In the genomic region with DNA sequence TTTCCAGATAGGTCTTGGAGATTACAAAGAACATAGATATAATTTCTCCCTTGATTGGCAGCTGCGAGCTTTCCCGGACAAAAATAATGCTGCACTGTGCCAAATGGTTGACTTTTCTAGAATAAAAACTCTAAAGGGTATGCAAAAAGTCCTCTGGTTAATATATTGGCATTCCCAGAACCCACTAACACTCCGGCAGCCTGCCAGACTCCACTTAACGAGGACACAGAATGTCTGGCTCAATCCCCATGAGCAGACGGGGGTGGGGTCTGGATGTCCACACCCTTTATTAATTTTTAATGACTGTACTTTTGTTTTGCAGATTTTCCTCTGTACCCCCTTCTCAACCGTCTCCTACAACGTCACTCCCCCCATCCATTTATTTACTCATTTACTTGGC, we compare ENCODE assay signal across 11 cellular contexts. TPM values are rescaled to one million over a fixed set of nuclear protein-coding genes. Genes with fewer than 3 reads are reported as not detected.
DNase-seq lines count a peak whose midpoint lies in the region; ATAC-seq, FAIRE-seq and TF ChIP-seq lines count a peak whose summit lies in the region.
"Had no signal": no experiment of that assay in that cellular context is flagged by ENCODE, and none has a peak within 500 bp of the region (broad histone marks: within the 10 kb centered on the region; RNA-seq: fewer than 3 reads in every experiment).

No MANE protein-coding gene starts in this region.

- peaks cover 16% of the 10 kb centered on the region for H3K27me3 ChIP-seq in astrocyte (ENCODE audit: insufficient read depth, low read length)
- H3K27me3 ChIP-seq in liver (ENCODE audit: control insufficient read depth in 4 of 4, insufficient read depth in 4 of 4, low read length in 3 of 4): no peaks in the 10 kb centered on the region
- H3K27me3 ChIP-seq in tibial nerve: peaks cover 0 to 2% of the 10 kb centered on the region in 2 donors

- H3K79me2 ChIP-seq in astrocyte (ENCODE audit: insufficient read depth, low read length): peaks cover 2% of the 10 kb centered on the region

- H3K9me3 ChIP-seq in astrocyte (ENCODE audit: insufficient read depth, low read depth, low read length) (no peaks in the 10 kb centered on the region), liver (ENCODE audit: control insufficient read depth in 4 of 4, low read length in 3 of 4) (no peaks in the 10 kb centered on the region), tibial nerve (no peaks in the 10 kb centered on the region)

- DNase-seq in NCI-H1694 (lab: John Stamatoyannopoulos, UW): peak; percentile 33
- DNase-seq in astrocyte (ENCODE audit: low read depth): peak; percentile 51
- DNase-seq in tibial nerve (ENCODE audit: low spot score in 2 of 2): no peak
- no peak for DNase-seq in natural killer cell
- DNase-seq in activated naive CD4-positive, alpha-beta T cell treated with Interleukin-2 at 50 U/mL for 16 hours: no peak
- DNase-seq: amniotic stem cell had no signal

- H3K9ac ChIP-seq in astrocyte (ENCODE audit: low read length): no peak overlapping the region
- no peak overlapping the region for H3K9ac ChIP-seq in liver (ENCODE audit: low read depth in 1 of 2, low read length in 2 of 2)
- H3K9ac ChIP-seq: GM23248 had no signal

- TF ChIP-seq EP300 in tibial nerve (IDR thresholded peaks at IDR 0.05): no peak

- 20% methylated on average over 7 of the region's 7 CpGs for WGBS in liver
- WGBS in tibial nerve, 2 donors: 8 to 10% methylated on average over 7 of the region's 7 CpGs

- intact Hi-C loops in natural killer cell (cut with micrococcal nuclease): no loop called here

- H3K36me3 Mint-ChIP-seq in astrocyte (ENCODE audit: low read depth, unreplicated experiment): peaks cover 1% of the 10 kb centered on the region
- no peaks in the 10 kb centered on the region for H3K36me3 Mint-ChIP-seq in natural killer cell

- TF ChIP-seq CTCF in astrocyte (IDR thresholded peaks at IDR 0.05; ENCODE audit: insufficient read depth, low read depth, low read length) (no peak), liver (IDR thresholded peaks at IDR 0.05; ENCODE audit: low read depth, low read length, missing input control) (no peak), tibial nerve (IDR thresholded peaks at IDR 0.05) (no peak), natural killer cell (IDR thresholded peaks at IDR 0.05) (no peak)

- H3K27ac ChIP-seq in astrocyte (ENCODE audit: low read depth, low read length) (peak overlapping the region; percentile 9), liver (ENCODE audit: low read depth in 1 of 2, low read length in 2 of 2) (peak overlapping the region; percentile 5 to 35), tibial nerve (peak overlapping the region in 3 of 4 donors; percentile 30 to 38 (median 31))
- H3K27ac ChIP-seq: GM23248 had no signal

- no peaks in the 10 kb centered on the region for H3K27me3 Mint-ChIP-seq in astrocyte (ENCODE audit: low read depth, unreplicated experiment)
- peaks cover 34 to 36% of the 10 kb centered on the region in 2 donors for H3K27me3 Mint-ChIP-seq in natural killer cell (ENCODE audit: low read depth in 2 of 2)

- TF ChIP-seq RAD21 in liver (IDR thresholded peaks at IDR 0.05): no peak

- H2AFZ ChIP-seq in astrocyte (ENCODE audit: low read depth, low read length): no peak overlapping the region
- H2AFZ ChIP-seq: GM23248 had no signal

- no peak for FAIRE-seq in astrocyte (lab: Jason Lieb, UNC)

- no peak for ATAC-seq in GM18511 (IDR thresholded peaks at IDR 0.05; ENCODE audit: unreplicated experiment)
- no peak for ATAC-seq in natural killer cell
- ATAC-seq: activated CD4-positive, CD25-positive, alpha-beta regulatory T cell treated with anti-CD3 and anti-CD28 coated beads, Interleukin-2, amount 50 U/mL, for 24 hours had no signal

- H3K4me1 Mint-ChIP-seq in astrocyte (ENCODE audit: low read depth, unreplicated experiment) (peaks cover 34% of the 10 kb centered on the region), natural killer cell (peaks cover 0 to 1% of the 10 kb centered on the region in 2 donors)

- H3K27ac Mint-ChIP-seq in astrocyte (ENCODE audit: unreplicated experiment) (no peak overlapping the region), natural killer cell (no peak overlapping the region)
- H3K27ac Mint-ChIP-seq: progenitor cell of endocrine pancreas had no signal

- H3K36me3 ChIP-seq in astrocyte (ENCODE audit: insufficient read depth, low read length): no peaks in the 10 kb centered on the region
- no peaks in the 10 kb centered on the region for H3K36me3 ChIP-seq in liver (ENCODE audit: control insufficient read depth in 4 of 4, insufficient read depth in 3 of 4, low read depth in 1 of 4, low read length in 3 of 4)
- H3K36me3 ChIP-seq in tibial nerve: no peaks in the 10 kb centered on the region

- peak overlapping the region; percentile 64 for H3K4me2 ChIP-seq in astrocyte (ENCODE audit: low read length)

- TF ChIP-seq POLR2A in tibial nerve (IDR thresholded peaks at IDR 0.05): no peak

- no peak overlapping the region for H3K4me3 ChIP-seq in astrocyte (ENCODE audit: insufficient read depth, low read depth, low read length)
- H3K4me3 ChIP-seq in liver (ENCODE audit: low read depth in 1 of 3, low read length in 3 of 3): no peak overlapping the region
- peak overlapping the region in 1 of 4 donors; percentile 22 for H3K4me3 ChIP-seq in tibial nerve
- H3K4me3 ChIP-seq: GM23248 had no signal

- H3K4me1 ChIP-seq in astrocyte (ENCODE audit: insufficient read depth, low read length): peaks cover 25% of the 10 kb centered on the region
- H3K4me1 ChIP-seq in liver (ENCODE audit: control insufficient read depth in 4 of 4, insufficient read depth in 4 of 4, low read length in 3 of 4): peaks cover 17 to 54% (median 46%) of the 10 kb centered on the region in 4 donors
- H3K4me1 ChIP-seq in tibial nerve: peaks cover 0 to 66% (median 50%) of the 10 kb centered on the region in 4 donors

- peak overlapping the region; percentile 88 for H3K4me3 Mint-ChIP-seq in astrocyte (ENCODE audit: unreplicated experiment)
- H3K4me3 Mint-ChIP-seq in natural killer cell: no peak overlapping the region

- peaks cover 5% of the 10 kb centered on the region for H4K20me1 ChIP-seq in astrocyte (ENCODE audit: insufficient read depth, low read length)

- H3K9me3 Mint-ChIP-seq in astrocyte (ENCODE audit: unreplicated experiment): peaks cover 2% of the 10 kb centered on the region
- no peaks in the 10 kb centered on the region for H3K9me3 Mint-ChIP-seq in natural killer cell

TF ChIP-seq in liver, 16 proteins besides CTCF, POLR2A, EP300 and RAD21 (continues in another document):
- TF ChIP-seq JUND (IDR thresholded peaks at IDR 0.05): no peak
- TF ChIP-seq, protein P1, sequence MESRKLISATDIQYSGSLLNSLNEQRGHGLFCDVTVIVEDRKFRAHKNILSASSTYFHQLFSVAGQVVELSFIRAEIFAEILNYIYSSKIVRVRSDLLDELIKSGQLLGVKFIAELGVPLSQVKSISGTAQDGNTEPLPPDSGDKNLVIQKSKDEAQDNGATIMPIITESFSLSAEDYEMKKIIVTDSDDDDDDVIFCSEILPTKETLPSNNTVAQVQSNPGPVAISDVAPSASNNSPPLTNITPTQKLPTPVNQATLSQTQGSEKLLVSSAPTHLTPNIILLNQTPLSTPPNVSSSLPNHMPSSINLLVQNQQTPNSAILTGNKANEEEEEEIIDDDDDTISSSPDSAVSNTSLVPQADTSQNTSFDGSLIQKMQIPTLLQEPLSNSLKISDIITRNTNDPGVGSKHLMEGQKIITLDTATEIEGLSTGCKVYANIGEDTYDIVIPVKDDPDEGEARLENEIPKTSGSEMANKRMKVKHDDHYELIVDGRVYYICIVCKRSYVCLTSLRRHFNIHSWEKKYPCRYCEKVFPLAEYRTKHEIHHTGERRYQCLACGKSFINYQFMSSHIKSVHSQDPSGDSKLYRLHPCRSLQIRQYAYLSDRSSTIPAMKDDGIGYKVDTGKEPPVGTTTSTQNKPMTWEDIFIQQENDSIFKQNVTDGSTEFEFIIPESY (IDR thresholded peaks at IDR 0.05): no peak
- TF ChIP-seq NR2F2 (IDR thresholded peaks at IDR 0.05): no peak
- no peak for TF ChIP-seq HNF4G (IDR thresholded peaks at IDR 0.05)
- no peak for TF ChIP-seq EGR1 (IDR thresholded peaks at IDR 0.05; ENCODE audit: low read depth in 2 of 2)
- no peak for TF ChIP-seq YY1 (IDR thresholded peaks at IDR 0.05)
- no peak for TF ChIP-seq HNF4A (conservative IDR thresholded peaks at IDR 0.05)
- TF ChIP-seq, protein P2, sequence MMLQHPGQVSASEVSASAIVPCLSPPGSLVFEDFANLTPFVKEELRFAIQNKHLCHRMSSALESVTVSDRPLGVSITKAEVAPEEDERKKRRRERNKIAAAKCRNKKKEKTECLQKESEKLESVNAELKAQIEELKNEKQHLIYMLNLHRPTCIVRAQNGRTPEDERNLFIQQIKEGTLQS (IDR thresholded peaks at IDR 0.05): no peak
- no peak for TF ChIP-seq SP1 (IDR thresholded peaks at IDR 0.05)
- no peak for TF ChIP-seq TAF1 (conservative IDR thresholded peaks at IDR 0.05)
- no peak for TF ChIP-seq FOXA1 (IDR thresholded peaks at IDR 0.05)
- no peak for TF ChIP-seq FOXA2 (IDR thresholded peaks at IDR 0.05)
- TF ChIP-seq, protein P3, sequence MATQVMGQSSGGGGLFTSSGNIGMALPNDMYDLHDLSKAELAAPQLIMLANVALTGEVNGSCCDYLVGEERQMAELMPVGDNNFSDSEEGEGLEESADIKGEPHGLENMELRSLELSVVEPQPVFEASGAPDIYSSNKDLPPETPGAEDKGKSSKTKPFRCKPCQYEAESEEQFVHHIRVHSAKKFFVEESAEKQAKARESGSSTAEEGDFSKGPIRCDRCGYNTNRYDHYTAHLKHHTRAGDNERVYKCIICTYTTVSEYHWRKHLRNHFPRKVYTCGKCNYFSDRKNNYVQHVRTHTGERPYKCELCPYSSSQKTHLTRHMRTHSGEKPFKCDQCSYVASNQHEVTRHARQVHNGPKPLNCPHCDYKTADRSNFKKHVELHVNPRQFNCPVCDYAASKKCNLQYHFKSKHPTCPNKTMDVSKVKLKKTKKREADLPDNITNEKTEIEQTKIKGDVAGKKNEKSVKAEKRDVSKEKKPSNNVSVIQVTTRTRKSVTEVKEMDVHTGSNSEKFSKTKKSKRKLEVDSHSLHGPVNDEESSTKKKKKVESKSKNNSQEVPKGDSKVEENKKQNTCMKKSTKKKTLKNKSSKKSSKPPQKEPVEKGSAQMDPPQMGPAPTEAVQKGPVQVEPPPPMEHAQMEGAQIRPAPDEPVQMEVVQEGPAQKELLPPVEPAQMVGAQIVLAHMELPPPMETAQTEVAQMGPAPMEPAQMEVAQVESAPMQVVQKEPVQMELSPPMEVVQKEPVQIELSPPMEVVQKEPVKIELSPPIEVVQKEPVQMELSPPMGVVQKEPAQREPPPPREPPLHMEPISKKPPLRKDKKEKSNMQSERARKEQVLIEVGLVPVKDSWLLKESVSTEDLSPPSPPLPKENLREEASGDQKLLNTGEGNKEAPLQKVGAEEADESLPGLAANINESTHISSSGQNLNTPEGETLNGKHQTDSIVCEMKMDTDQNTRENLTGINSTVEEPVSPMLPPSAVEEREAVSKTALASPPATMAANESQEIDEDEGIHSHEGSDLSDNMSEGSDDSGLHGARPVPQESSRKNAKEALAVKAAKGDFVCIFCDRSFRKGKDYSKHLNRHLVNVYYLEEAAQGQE (IDR thresholded peaks at IDR 0.05): no peak
- TF ChIP-seq RXRA (IDR thresholded peaks at IDR 0.05): no peak

RNA-seq across cellular contexts. Expression of a gene that starts 3.3 kb away (rescaled TPM):
- 26.0 and 40.1 TPM in 2 replicates for total RNA-seq in astrocyte
- 10 to 100 TPM; 15.6 to 41.7 TPM for total RNA-seq in liver
- 1 to 10 TPM; 4.8 to 9.8 TPM for polyA plus RNA-seq in liver
- total RNA-seq in tibial nerve: 10 to 100 TPM; 14.0 to 36.9 (median 29.3) TPM
- total RNA-seq in natural killer cell: 10 to 100 TPM; 24.0 to 36.3 (median 29.2) TPM
- total RNA-seq: GM23248 had no signal
- polyA plus RNA-seq: GM23248 had no signal

Comparison
In these comparisons a context has a peak if more than half of its experiments do, and no peak if none do; other contexts are left out.
1. DNase-seq: peak in NCI-H1694 (single experiment) and astrocyte (single experiment); none in tibial nerve (0 of 2), natural killer cell (single experiment) and activated naive CD4-positive, alpha-beta T cell treated with Interleukin-2 at 50 U/mL for 16 hours (single experiment).
2. Peak in every context shown above with its lines, with median percentiles within 50 percentile points of each other: H3K27ac ChIP-seq.